ENCODE assay signal across 8 cellular contexts in genomic region chr18:57585846-57586242, GRCh38. TPM values are rescaled to one million over a fixed set of nuclear protein-coding genes. Genes with fewer than 3 reads are reported as not detected.
DNase-seq lines count a peak whose midpoint lies in the region; ATAC-seq and TF ChIP-seq lines count a peak whose summit lies in the region.

No MANE protein-coding gene starts in this region.

- H3K27me3 Mint-ChIP-seq in natural killer cell treated with Interleukin-12 subunit alpha and Interleukin-12 subunit beta and Interleukin-15 and Interleukin-18, amount 100 ng/mL, for 72 hours, result no peaks in the 10 kb centered on the region

- no peaks in the 10 kb centered on the region for H3K27me3 ChIP-seq in heart right ventricle
- H3K27me3 ChIP-seq in OCI-LY1 (ENCODE audit: insufficient read depth, low read length), result no peaks in the 10 kb centered on the region

- ATAC-seq in heart right ventricle (peak in 2 of 8 donors; percentile 2 to 29), left cardiac atrium (no peak), HG02588 (IDR thresholded peaks at IDR 0.05; ENCODE audit: unreplicated experiment) (no peak)
- no peak for ATAC-seq in natural killer cell treated with Interleukin-12 subunit alpha and Interleukin-12 subunit beta and Interleukin-15 and Interleukin-18, amount 100 ng/mL, for 72 hours

- H4K20me1 ChIP-seq in OCI-LY1 (ENCODE audit: insufficient read depth, low read length), result no peaks in the 10 kb centered on the region

- intact Hi-C loops in heart right ventricle (cut with DNase I), result loop anchor here in 1 of 10 donors (5.0 kb wide), 1 partner anchor 36 kb away; the partner anchor contains the start of gene NARS1
- intact Hi-C loops in left cardiac atrium (cut with DNase I), result no loop called here

- peak overlapping the region; percentile 77 to 89 for H3K27ac Mint-ChIP-seq in natural killer cell treated with Interleukin-12 subunit alpha and Interleukin-12 subunit beta and Interleukin-15 and Interleukin-18, amount 100 ng/mL, for 72 hours

- H3K4me1 ChIP-seq in heart right ventricle (peaks cover 8 to 28% (median 15%) of the 10 kb centered on the region in 9 donors), OCI-LY1 (ENCODE audit: insufficient read depth, low read length, severe bottlenecking) (peaks cover 32% of the 10 kb centered on the region)

- H3K4me3 ChIP-seq in heart right ventricle (peak overlapping the region; percentile 65 to 97 (median 80)), OCI-LY1 (ENCODE audit: low read depth, low read length, poor library complexity, severe bottlenecking) (peak overlapping the region; percentile 86)

- H3K9me2 ChIP-seq in OCI-LY1 (ENCODE audit: low read depth, low read length), result no peaks in the 10 kb centered on the region

- peak overlapping the region; percentile 30 to 93 (median 86) for H3K27ac ChIP-seq in heart right ventricle
- peak overlapping the region; percentile 9 for H3K27ac ChIP-seq in OCI-LY1 (ENCODE audit: low read depth, low read length, poor library complexity, severe bottlenecking)

- peak overlapping the region; percentile 81 for H3K4me2 ChIP-seq in OCI-LY1 (ENCODE audit: low read length)

- no peak overlapping the region; the same call in 1 of the 2 replicates for H2AFZ ChIP-seq in OCI-LY1 (ENCODE audit: low read length)

- DNase-seq in heart right ventricle, result no peak
- no peak for DNase-seq in left cardiac atrium
- DNase-seq in ecto neural progenitor cell (ENCODE audit: low spot score), result peak; percentile 52
- DNase-seq in natural killer cell treated with Interleukin-12 subunit alpha and Interleukin-12 subunit beta and Interleukin-15 and Interleukin-18, amount 100 ng/mL, for 72 hours (ENCODE audit: low spot score), result no peak
- DNase-seq in DMS79 treated with DMSO at 0.1 percent for 48 hours (lab: John Stamatoyannopoulos, UW), result no peak
- DNase-seq in D341Med (ENCODE audit: low spot score), result no peak

- H3K9ac ChIP-seq in OCI-LY1 (ENCODE audit: low read length), result peak overlapping the region; percentile 79

- peaks cover 6% of the 10 kb centered on the region; the same call in 1 of the 2 replicates for H3K79me2 ChIP-seq in OCI-LY1 (ENCODE audit: insufficient read depth, low read length)

- no peaks in the 10 kb centered on the region for H3F3A ChIP-seq in OCI-LY1 (ENCODE audit: insufficient read depth, low read length)

- H3K9me3 Mint-ChIP-seq in natural killer cell treated with Interleukin-12 subunit alpha and Interleukin-12 subunit beta and Interleukin-15 and Interleukin-18, amount 100 ng/mL, for 72 hours, result no peaks in the 10 kb centered on the region

- H3K36me3 ChIP-seq in heart right ventricle (peaks cover 0 to 20% (median 0%) of the 10 kb centered on the region in 9 donors), OCI-LY1 (ENCODE audit: insufficient read depth, low read length) (no peaks in the 10 kb centered on the region)

- TF ChIP-seq CTCF in heart right ventricle (IDR thresholded peaks at IDR 0.05) (no peak), OCI-LY1 (IDR thresholded peaks at IDR 0.05; ENCODE audit: low read length) (no peak)

- 21 to 23% methylated on average over 8 of the region's 8 CpGs for WGBS in heart right ventricle, 2 donors

- H3K4me3 Mint-ChIP-seq in natural killer cell treated with Interleukin-12 subunit alpha and Interleukin-12 subunit beta and Interleukin-15 and Interleukin-18, amount 100 ng/mL, for 72 hours, result peak overlapping the region; percentile 90

- peaks cover 21 to 37% of the 10 kb centered on the region in 2 donors for H3K4me1 Mint-ChIP-seq in natural killer cell treated with Interleukin-12 subunit alpha and Interleukin-12 subunit beta and Interleukin-15 and Interleukin-18, amount 100 ng/mL, for 72 hours (ENCODE audit: low read depth in 2 of 2)

- H3K9me3 ChIP-seq in heart right ventricle (no peaks in the 10 kb centered on the region), OCI-LY1 (ENCODE audit: low read length) (no peaks in the 10 kb centered on the region)

- no peaks in the 10 kb centered on the region for H3K36me3 Mint-ChIP-seq in natural killer cell treated with Interleukin-12 subunit alpha and Interleukin-12 subunit beta and Interleukin-15 and Interleukin-18, amount 100 ng/mL, for 72 hours

RNA-seq across cellular contexts. Expression of gene FECH, which starts 0.7 kb away (rescaled TPM):
- 10 to 100 TPM; 30.7 to 55.7 (median 40.5) TPM for total RNA-seq in heart right ventricle
- 1 to 10 TPM; 4.3 to 9.1 TPM for polyA plus RNA-seq in heart right ventricle
- total RNA-seq in left cardiac atrium, result 10 to 100 TPM; 20.8 to 25.2 TPM
- total RNA-seq in natural killer cell treated with Interleukin-12 subunit alpha and Interleukin-12 subunit beta and Interleukin-15 and Interleukin-18, amount 100 ng/mL, for 72 hours, result 10 to 100 TPM; 23.8 to 24.5 TPM

RNA-seq across cellular contexts. Expression of gene NARS1, which starts 35.8 kb away (rescaled TPM):
- total RNA-seq in heart right ventricle, result 100 to 1,000 TPM in 9 of 10 donors, 10 to 100 TPM in 1; 86.8 to 155 (median 129) TPM
- 10 to 100 TPM; 62.0 to 86.2 TPM for polyA plus RNA-seq in heart right ventricle
- 100 to 1,000 TPM in 1 of 2 donors, 10 to 100 TPM in 1; 88.7 to 124 TPM for total RNA-seq in left cardiac atrium
- total RNA-seq in natural killer cell treated with Interleukin-12 subunit alpha and Interleukin-12 subunit beta and Interleukin-15 and Interleukin-18, amount 100 ng/mL, for 72 hours, result 100 to 1,000 TPM in 1 of 2 donors, 10 to 100 TPM in 1; 80.1 to 119 TPM
